ENCODE assay signal across 12 cellular contexts in the genomic region with DNA sequence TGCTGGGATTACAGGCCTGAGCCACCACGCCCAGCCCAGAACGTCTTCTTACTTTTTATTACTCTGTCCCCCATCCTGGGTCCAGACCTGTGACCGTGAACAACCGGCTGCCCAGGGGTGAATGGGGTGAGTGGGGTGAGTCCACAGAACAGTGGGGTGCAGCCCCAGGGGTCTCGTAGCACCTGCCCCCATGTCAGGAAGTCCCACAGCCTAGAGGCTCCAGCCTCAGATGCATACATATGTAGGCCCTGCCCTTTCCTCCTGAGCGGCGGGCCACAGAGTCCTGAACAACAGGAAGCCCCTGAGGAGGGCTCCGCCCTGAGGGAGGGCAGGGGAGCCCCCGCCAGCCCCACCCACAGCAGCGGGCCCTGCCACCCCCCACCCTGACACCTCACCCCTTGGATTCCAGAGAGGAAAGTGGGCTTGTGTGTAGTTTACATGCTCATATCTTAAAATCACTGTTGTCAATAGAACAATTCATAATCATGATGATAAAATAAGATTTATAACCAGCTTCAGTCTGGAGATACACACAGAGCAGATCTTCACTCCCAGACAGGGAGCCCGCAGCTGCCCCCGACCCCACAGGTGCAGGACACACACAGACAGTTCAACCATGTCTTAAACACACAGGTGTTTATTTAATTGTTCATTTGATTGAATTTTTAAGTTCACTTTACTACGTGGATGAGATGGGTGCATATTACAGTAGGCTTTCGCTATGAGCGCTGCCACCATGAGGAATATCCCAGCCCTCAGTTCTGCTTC. TPM values are rescaled to one million over a fixed set of nuclear protein-coding genes. Genes with fewer than 3 reads are reported as not detected.
A peak's percentile ranks its signal among the peaks of the same experiment; 100 is the strongest.
DNase-seq lines count a peak whose midpoint lies in the region; ATAC-seq, FAIRE-seq and TF ChIP-seq lines count a peak whose summit lies in the region.
"Had no signal": no experiment of that assay in that cellular context is flagged by ENCODE, and none has a peak within 500 bp of the region (broad histone marks: within the 10 kb centered on the region; RNA-seq: fewer than 3 reads in every experiment).

No MANE protein-coding gene starts in this region.

- no peak for TF ChIP-seq CTCF in DND-41 (IDR thresholded peaks at IDR 0.05; ENCODE audit: borderline replicate concordance, extremely low read depth, low read length, poor library complexity, severe bottlenecking)

- H3K27me3 ChIP-seq in DND-41 (ENCODE audit: insufficient read depth, low read length, poor library complexity) (no peaks in the 10 kb centered on the region), small intestine (ENCODE audit: control insufficient read depth in 2 of 2, insufficient read depth in 2 of 2, low read length in 2 of 2) (no peaks in the 10 kb centered on the region)
- H3K27me3 ChIP-seq: body of pancreas had no signal

- no peaks in the 10 kb centered on the region; the same call in none of the 2 replicates for H3K79me2 ChIP-seq in DND-41 (ENCODE audit: insufficient read depth, low read length)

- H3K4me3 ChIP-seq in DND-41 (ENCODE audit: low read depth in 1 of 2, low read length in 2 of 2), result no peak overlapping the region
- H3K4me3 ChIP-seq in small intestine (ENCODE audit: low read depth in 1 of 2, low read length in 2 of 2), result peak overlapping the region in 1 of 2 donors; percentile 19
- H3K4me3 ChIP-seq: body of pancreas had no signal

- DNase-seq in DND-41 (peak; percentile 57), UCSD-AML1 (lab: John Stamatoyannopoulos, UW; ENCODE audit: unreplicated experiment) (peak; percentile 62), small intestine (peak; percentile 45), cerebellum (ENCODE audit: low spot score) (no peak), pons (ENCODE audit: low spot score) (no peak)
- DNase-seq in central memory CD4-positive, alpha-beta T cell, result peak; percentile 80
- DNase-seq in NK-92 treated with Interleukin-12 subunit alpha and Interleukin-12 subunit beta, amount 100 ng/mL, for 24 hours (lab: John Stamatoyannopoulos, UW), result no peak
- DNase-seq: body of pancreas, NCI-H2107 had no signal

- H4K20me1 ChIP-seq in DND-41 (ENCODE audit: insufficient read depth, low read length), result peaks cover 20% of the 10 kb centered on the region

- H3K36me3 ChIP-seq in DND-41 (ENCODE audit: insufficient read depth, low read length), result peaks cover 11% of the 10 kb centered on the region
- no peaks in the 10 kb centered on the region for H3K36me3 ChIP-seq in small intestine (ENCODE audit: control insufficient read depth in 2 of 2, insufficient read depth in 2 of 2, low read length in 2 of 2)

- no peak overlapping the region for H2AFZ ChIP-seq in DND-41 (ENCODE audit: low read depth, low read length)

- ATAC-seq in DND-41 (ENCODE audit: insufficient read depth, low read depth) (peak; percentile 34; the same call in 2 of the 3 replicates), HG03378 (IDR thresholded peaks at IDR 0.05; ENCODE audit: unreplicated experiment) (no peak)
- ATAC-seq: body of pancreas, left colon had no signal

- FAIRE-seq in small intestine (lab: Jason Lieb, UNC), result no peak
- FAIRE-seq: D721Med had no signal

- H3K4me2 ChIP-seq in DND-41 (ENCODE audit: insufficient read depth, low read length), result no peak overlapping the region

- no peak overlapping the region for H3K9ac ChIP-seq in DND-41 (ENCODE audit: low read depth, low read length)

- WGBS in small intestine, 3 donors, result 34 to 47% (median 44%) methylated on average over 14 to 15 of the region's 15 CpGs

- H3K4me1 ChIP-seq in DND-41 (ENCODE audit: insufficient read depth, low read length) (peaks cover 34% of the 10 kb centered on the region), small intestine (ENCODE audit: control insufficient read depth in 2 of 2, insufficient read depth in 1 of 2, low read depth in 1 of 2, low read length in 1 of 2) (peaks cover 0 to 2% of the 10 kb centered on the region in 2 donors)

- H3K9me3 ChIP-seq in DND-41 (ENCODE audit: insufficient read depth, low read length, severe bottlenecking) (no peaks in the 10 kb centered on the region), small intestine (ENCODE audit: control insufficient read depth, low read depth) (no peaks in the 10 kb centered on the region)
- H3K9me3 ChIP-seq: body of pancreas had no signal

- H3K27ac ChIP-seq in DND-41 (ENCODE audit: low read length) (0 out of 2 replicates have a peak overlapping the region, but pooled peaks have one; percentile 26), small intestine (ENCODE audit: low read depth in 1 of 2, low read length in 1 of 2) (peak overlapping the region in 1 of 2 donors; percentile 71)

RNA-seq across cellular contexts. Expression of gene GMEB2, which starts 12.4 kb away (rescaled TPM):
- polyA plus RNA-seq in small intestine, result 10 to 100 TPM in 1 of 3 donors, 1 to 10 TPM in 2; 8.4 to 10.4 (median 9.8) TPM
- total RNA-seq in cerebellum, result 7.3 TPM

RNA-seq across cellular contexts. Expression of gene STMN3, which starts 13.9 kb away (rescaled TPM):
- 10 to 100 TPM in 1 of 3 donors, 1 to 10 TPM in 2; 1.1 to 21.4 (median 3.5) TPM for polyA plus RNA-seq in small intestine
- 66.7 TPM for total RNA-seq in cerebellum

RNA-seq across cellular contexts. Expression of gene RTEL1, which starts 18.8 kb away (rescaled TPM):
- polyA plus RNA-seq in small intestine, result 10 to 100 TPM in 2 of 3 donors, 1 to 10 TPM in 1; 3.5 to 15.0 (median 11.2) TPM
- total RNA-seq in cerebellum, result 13.4 TPM

RNA-seq across cellular contexts. Expression of gene TNFRSF6B, which starts 57.2 kb away (rescaled TPM):
- 10 to 100 TPM in 1 of 3 donors, 1 to 10 TPM in 2; 4.2 to 15.9 (median 7.3) TPM for polyA plus RNA-seq in small intestine
- total RNA-seq in cerebellum, result 0.82 TPM

Comparison
In these comparisons a context has a peak if more than half of its experiments do, and no peak if none do; other contexts are left out.
1. DNase-seq: peak in DND-41 (single experiment), UCSD-AML1 (single experiment), central memory CD4-positive, alpha-beta T cell (single experiment) and small intestine (single experiment); none in cerebellum (single experiment), NK-92 treated with Interleukin-12 subunit alpha and Interleukin-12 subunit beta, amount 100 ng/mL, for 24 hours (single experiment) and pons (single experiment).